ENCODE assay signal across 8 cellular contexts in genomic region chr16:71723537-71724319, GRCh38. TPM values are rescaled to one million over a fixed set of nuclear protein-coding genes. Genes with fewer than 3 reads are reported as not detected.
DNase-seq lines count a peak whose midpoint lies in the region; ATAC-seq and TF ChIP-seq lines count a peak whose summit lies in the region.

No MANE protein-coding gene starts in this region.

- peak overlapping the region; percentile 95 for H2AFZ ChIP-seq in neuron (ENCODE audit: low read depth, low read length)

- ATAC-seq in GM21367 (IDR thresholded peaks at IDR 0.05; ENCODE audit: unreplicated experiment) (peak; percentile 67), RWPE2 (ENCODE audit: low read depth) (peak; percentile 47), foreskin keratinocyte (peak; percentile 75)

- H3K27me3 ChIP-seq in HUES48 (ENCODE audit: control insufficient read depth, insufficient read depth, low read length) = 0 out of 2 replicates have a peak, but pooled peaks cover 3% of the 10 kb centered on the region
- no peaks in the 10 kb centered on the region for H3K27me3 ChIP-seq in RWPE2 (ENCODE audit: insufficient read depth, poor library complexity, severe bottlenecking)
- peaks cover 13% of the 10 kb centered on the region for H3K27me3 ChIP-seq in foreskin keratinocyte
- H3K27me3 ChIP-seq in neuron (ENCODE audit: insufficient read depth, low read length) = no peaks in the 10 kb centered on the region
- H3K27me3 ChIP-seq in subcutaneous abdominal adipose tissue (ENCODE audit: control insufficient read depth in 5 of 5, insufficient read depth in 4 of 5, low read length in 5 of 5) = no peaks in the 10 kb centered on the region

- H3K4me3 ChIP-seq in HUES48 (ENCODE audit: low read depth, low read length) = peak overlapping the region; percentile 91
- peak overlapping the region; percentile 97 for H3K4me3 ChIP-seq in RWPE2 (ENCODE audit: severe bottlenecking)
- peak overlapping the region; percentile 81 for H3K4me3 ChIP-seq in neuron (ENCODE audit: low read length)
- H3K4me3 ChIP-seq in subcutaneous abdominal adipose tissue (ENCODE audit: low read depth in 1 of 5, low read length in 5 of 5) = peak overlapping the region; percentile 73 to 87 (median 82)

- H3K9me3 ChIP-seq in HUES48 (ENCODE audit: control insufficient read depth, insufficient read depth, low read length) (no peaks in the 10 kb centered on the region), RWPE2 (ENCODE audit: severe bottlenecking) (no peaks in the 10 kb centered on the region), neuron (ENCODE audit: low read length) (no peaks in the 10 kb centered on the region), subcutaneous abdominal adipose tissue (ENCODE audit: control insufficient read depth in 5 of 5, low read length in 5 of 5) (no peaks in the 10 kb centered on the region)

- H3K4me1 ChIP-seq in HUES48 (ENCODE audit: control insufficient read depth, insufficient read depth, low read length) (peaks cover 9% of the 10 kb centered on the region), RWPE2 (ENCODE audit: insufficient read depth, poor library complexity, severe bottlenecking) (peaks cover 7% of the 10 kb centered on the region), foreskin keratinocyte (peaks cover 8% of the 10 kb centered on the region), neuron (ENCODE audit: insufficient read depth, low read length) (peaks cover 13% of the 10 kb centered on the region), subcutaneous abdominal adipose tissue (ENCODE audit: control insufficient read depth in 5 of 5, insufficient read depth in 5 of 5, low read length in 5 of 5) (peaks cover 5 to 35% (median 30%) of the 10 kb centered on the region in 5 donors)

- H3K9ac ChIP-seq in HUES48 (ENCODE audit: low read depth, low read length) (peak overlapping the region; percentile 81; the same call in 1 of the 2 replicates), subcutaneous abdominal adipose tissue (ENCODE audit: low read length in 5 of 5) (peak overlapping the region in 4 of 5 donors; percentile 68 to 83 (median 81))

- DNase-seq in DMS153 treated with DMSO at 0.1 percent for 48 hours (lab: John Stamatoyannopoulos, UW; ENCODE audit: unreplicated experiment) (peak; percentile 47), RWPE2 (ENCODE audit: low spot score) (no peak), foreskin keratinocyte (peak in 1 of 2 donors; percentile 44)
- DNase-seq in activated effector memory CD4-positive, alpha-beta T cell treated with anti-CD3 and anti-CD28 coated beads, Interleukin-2, amount 50 U/mL, for 16 hours = peak; percentile 93

- peak overlapping the region; percentile 77 for H3K27ac ChIP-seq in HUES48 (ENCODE audit: low read depth, low read length)
- peak overlapping the region; percentile 67 for H3K27ac ChIP-seq in RWPE2 (ENCODE audit: poor library complexity, severe bottlenecking)
- peak overlapping the region; percentile 67 for H3K27ac ChIP-seq in foreskin keratinocyte
- H3K27ac ChIP-seq in subcutaneous abdominal adipose tissue (ENCODE audit: low read depth, low read length) = peak overlapping the region; percentile 74

- TF ChIP-seq CTCF in RWPE2 (IDR thresholded peaks at IDR 0.05; ENCODE audit: poor library complexity, severe bottlenecking) = no peak
- no peak for TF ChIP-seq CTCF in foreskin keratinocyte (conservative IDR thresholded peaks at IDR 0.05)

- H3K36me3 ChIP-seq in HUES48 (ENCODE audit: control insufficient read depth, insufficient read depth, low read length) = 0 out of 2 replicates have a peak, but pooled peaks cover 2% of the 10 kb centered on the region
- H3K36me3 ChIP-seq in RWPE2 (ENCODE audit: low read depth) = peaks cover 9% of the 10 kb centered on the region; the same call in 1 of the 2 replicates
- H3K36me3 ChIP-seq in neuron (ENCODE audit: insufficient read depth, low read length) = no peaks in the 10 kb centered on the region
- H3K36me3 ChIP-seq in subcutaneous abdominal adipose tissue (ENCODE audit: control insufficient read depth in 5 of 5, insufficient read depth in 5 of 5, low read length in 5 of 5) = no peaks in the 10 kb centered on the region

RNA-seq across cellular contexts. Expression of gene PHLPP2, which starts 0.8 kb away (rescaled TPM):
- 6.2 and 7.4 TPM in 2 replicates for total RNA-seq in foreskin keratinocyte
- 1.4 and 1.6 TPM in 2 replicates for polyA plus RNA-seq in foreskin keratinocyte
